Comparison of ENCODE assay signal across 1 cellular context in the genomic region with DNA sequence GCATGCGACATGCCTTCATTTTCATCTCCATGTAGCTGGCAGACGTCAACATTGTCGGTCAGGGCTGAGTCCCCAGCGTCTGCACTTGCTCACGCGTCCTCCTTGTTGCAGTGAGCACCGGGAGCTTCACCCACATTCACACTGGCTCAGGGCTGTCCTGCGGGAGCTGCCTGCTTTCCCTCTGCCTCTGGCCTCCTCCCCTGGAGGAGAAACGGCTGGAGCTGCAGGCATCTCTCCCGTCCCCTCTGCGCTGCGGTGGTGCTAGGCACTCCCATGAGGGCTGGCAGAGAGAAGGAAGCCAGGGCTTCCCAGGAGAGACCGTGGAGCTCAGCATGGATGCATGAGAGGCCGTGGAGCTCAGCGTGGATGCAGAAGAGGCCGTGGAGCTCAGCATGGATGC.
TF ChIP-seq lines count a peak whose summit lies in the region.

No MANE protein-coding gene starts in this region.

TF ChIP-seq in IMR-90, 13 proteins besides CTCF, POLR2A, EP300 and RAD21:
- TF ChIP-seq, protein P1, sequence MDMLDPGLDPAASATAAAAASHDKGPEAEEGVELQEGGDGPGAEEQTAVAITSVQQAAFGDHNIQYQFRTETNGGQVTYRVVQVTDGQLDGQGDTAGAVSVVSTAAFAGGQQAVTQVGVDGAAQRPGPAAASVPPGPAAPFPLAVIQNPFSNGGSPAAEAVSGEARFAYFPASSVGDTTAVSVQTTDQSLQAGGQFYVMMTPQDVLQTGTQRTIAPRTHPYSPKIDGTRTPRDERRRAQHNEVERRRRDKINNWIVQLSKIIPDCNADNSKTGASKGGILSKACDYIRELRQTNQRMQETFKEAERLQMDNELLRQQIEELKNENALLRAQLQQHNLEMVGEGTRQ (IDR thresholded peaks at IDR 0.05; ENCODE audit: low read depth, low read length): no peak
- TF ChIP-seq, protein P2, sequence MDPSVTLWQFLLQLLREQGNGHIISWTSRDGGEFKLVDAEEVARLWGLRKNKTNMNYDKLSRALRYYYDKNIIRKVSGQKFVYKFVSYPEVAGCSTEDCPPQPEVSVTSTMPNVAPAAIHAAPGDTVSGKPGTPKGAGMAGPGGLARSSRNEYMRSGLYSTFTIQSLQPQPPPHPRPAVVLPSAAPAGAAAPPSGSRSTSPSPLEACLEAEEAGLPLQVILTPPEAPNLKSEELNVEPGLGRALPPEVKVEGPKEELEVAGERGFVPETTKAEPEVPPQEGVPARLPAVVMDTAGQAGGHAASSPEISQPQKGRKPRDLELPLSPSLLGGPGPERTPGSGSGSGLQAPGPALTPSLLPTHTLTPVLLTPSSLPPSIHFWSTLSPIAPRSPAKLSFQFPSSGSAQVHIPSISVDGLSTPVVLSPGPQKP (IDR thresholded peaks at IDR 0.05; ENCODE audit: borderline replicate concordance, low read depth, low read length): no peak
- no peak for TF ChIP-seq CHD1 (IDR thresholded peaks at IDR 0.05; ENCODE audit: low read depth, low read length)
- TF ChIP-seq FOS (IDR thresholded peaks at IDR 0.05; ENCODE audit: low read depth, low read length): no peak
- no peak for TF ChIP-seq SMC3 (IDR thresholded peaks at IDR 0.05; ENCODE audit: low read depth, low read length)
- no peak for TF ChIP-seq CEBPB (IDR thresholded peaks at IDR 0.05; ENCODE audit: low read depth, low read length)
- no peak for TF ChIP-seq RCOR1 (IDR thresholded peaks at IDR 0.05; ENCODE audit: insufficient replicate concordance, low read length)
- no peak for TF ChIP-seq NFE2L2 (IDR thresholded peaks at IDR 0.05; ENCODE audit: low read depth, low read length)
- TF ChIP-seq RFX5 (IDR thresholded peaks at IDR 0.05; ENCODE audit: low read depth, low read length): no peak
- TF ChIP-seq MXI1 (IDR thresholded peaks at IDR 0.05; ENCODE audit: borderline replicate concordance, low read depth, low read length): no peak
- TF ChIP-seq BHLHE40 (IDR thresholded peaks at IDR 0.05; ENCODE audit: low read depth, low read length): no peak
- no peak for TF ChIP-seq MAZ (IDR thresholded peaks at IDR 0.05; ENCODE audit: borderline replicate concordance, low read depth, low read length)
- TF ChIP-seq MAFK (IDR thresholded peaks at IDR 0.05; ENCODE audit: low read depth, low read length): no peak
TF ChIP-seq in IMR-90: peak in this region for 0.
